In genomic region chr5:98773214-98773463, GRCh38 we compare ENCODE assay signal across 8 cellular contexts. TPM values are rescaled to one million over a fixed set of nuclear protein-coding genes. Genes with fewer than 3 reads are reported as not detected.
DNase-seq lines count a peak whose midpoint lies in the region; ATAC-seq, FAIRE-seq and TF ChIP-seq lines count a peak whose summit lies in the region.

No MANE protein-coding gene starts in this region.

- peak overlapping the region; percentile 98 for H3K4me3 Mint-ChIP-seq in activated naive CD4-positive, alpha-beta T cell treated with anti-CD3 and anti-CD28 coated beads, Interleukin-2, amount 50 U/mL, for 24 hours
- H3K4me3 Mint-ChIP-seq in memory B cell, result peak overlapping the region; percentile 93

- H3K36me3 Mint-ChIP-seq in activated naive CD4-positive, alpha-beta T cell treated with anti-CD3 and anti-CD28 coated beads, Interleukin-2, amount 50 U/mL, for 24 hours, result peaks cover 3% of the 10 kb centered on the region
- H3K36me3 Mint-ChIP-seq in memory B cell, result no peaks in the 10 kb centered on the region

- no peaks in the 10 kb centered on the region for H3K9me3 Mint-ChIP-seq in activated naive CD4-positive, alpha-beta T cell treated with anti-CD3 and anti-CD28 coated beads, Interleukin-2, amount 50 U/mL, for 24 hours
- no peaks in the 10 kb centered on the region for H3K9me3 Mint-ChIP-seq in memory B cell

- H3K4me3 ChIP-seq in body of pancreas (peak overlapping the region in 1 of 2 donors; percentile 16), upper lobe of left lung (peak overlapping the region; percentile 2 to 86 (median 80))

- peaks cover 64% of the 10 kb centered on the region for H3K4me1 Mint-ChIP-seq in activated naive CD4-positive, alpha-beta T cell treated with anti-CD3 and anti-CD28 coated beads, Interleukin-2, amount 50 U/mL, for 24 hours
- peaks cover 43% of the 10 kb centered on the region for H3K4me1 Mint-ChIP-seq in memory B cell

- H3K27ac ChIP-seq in body of pancreas (peak overlapping the region; percentile 96 to 98 (median 97)), upper lobe of left lung (peak overlapping the region; percentile 87 to 95 (median 92))

- ATAC-seq in body of pancreas (no peak), memory B cell (ENCODE audit: low read depth) (no peak), upper lobe of left lung (ENCODE audit: low FRiP score in 2 of 2) (no peak), HG02763 (IDR thresholded peaks at IDR 0.05; ENCODE audit: unreplicated experiment) (no peak)

- H3K27me3 ChIP-seq in body of pancreas, result no peaks in the 10 kb centered on the region
- H3K27me3 ChIP-seq in upper lobe of left lung, result peaks cover 0 to 11% (median 3%) of the 10 kb centered on the region in 4 donors

- TF ChIP-seq POLR2A in body of pancreas (IDR thresholded peaks at IDR 0.05), result peak in 1 of 3 donors; percentile 61
- TF ChIP-seq POLR2A in upper lobe of left lung (IDR thresholded peaks at IDR 0.05), result no peak

- no peak for FAIRE-seq in D721Med (lab: Jason Lieb, UNC)

- intact Hi-C loops in body of pancreas (cut with DNase I), result no loop called here

- H3K9me3 ChIP-seq in body of pancreas (no peaks in the 10 kb centered on the region), upper lobe of left lung (no peaks in the 10 kb centered on the region)

- TF ChIP-seq EP300 in upper lobe of left lung (IDR thresholded peaks at IDR 0.05), result no peak

- no peaks in the 10 kb centered on the region for H3K36me3 ChIP-seq in body of pancreas (replicated peaks in 1 of 2; ENCODE audit: insufficient read depth in 1 of 2, low read depth in 2 of 2)
- H3K36me3 ChIP-seq in upper lobe of left lung, result no peaks in the 10 kb centered on the region

- WGBS in body of pancreas, 2 donors, result 0 to 1% methylated on average over 16 of the region's 16 CpGs
- WGBS in upper lobe of left lung, 2 donors, result 1% methylated on average over 16 of the region's 16 CpGs

- DNase-seq in activated naive CD4-positive, alpha-beta T cell treated with anti-CD3 and anti-CD28 coated beads, Interleukin-2, amount 50 U/mL, for 16 hours, result no peak
- DNase-seq in body of pancreas (no peak), memory B cell (ENCODE audit: low spot score in 2 of 2) (no peak), upper lobe of left lung (no peak), D721Med (ENCODE audit: insufficient read length, low spot score) (no peak), GF-D8 (lab: John Stamatoyannopoulos, UW) (no peak)

- H3K4me1 ChIP-seq in body of pancreas, result peaks cover 40% of the 10 kb centered on the region
- H3K4me1 ChIP-seq in upper lobe of left lung, result peaks cover 30 to 70% (median 35%) of the 10 kb centered on the region in 4 donors

- peak overlapping the region; percentile 83 for H3K27ac Mint-ChIP-seq in activated naive CD4-positive, alpha-beta T cell treated with anti-CD3 and anti-CD28 coated beads, Interleukin-2, amount 50 U/mL, for 24 hours
- H3K27ac Mint-ChIP-seq in memory B cell, result peak overlapping the region; percentile 82

- peaks cover 4% of the 10 kb centered on the region for H3K27me3 Mint-ChIP-seq in activated naive CD4-positive, alpha-beta T cell treated with anti-CD3 and anti-CD28 coated beads, Interleukin-2, amount 50 U/mL, for 24 hours
- peaks cover 3% of the 10 kb centered on the region for H3K27me3 Mint-ChIP-seq in memory B cell

- TF ChIP-seq CTCF in body of pancreas (IDR thresholded peaks at IDR 0.05) (peak in 1 of 7 experiments; percentile 13), upper lobe of left lung (IDR thresholded peaks at IDR 0.05) (no peak), D721Med (IDR thresholded peaks at IDR 0.05; ENCODE audit: insufficient read depth, missing control alignments) (no peak)

RNA-seq across cellular contexts. Expression of gene RGMB, which starts 0.3 kb away (rescaled TPM):
- 10 to 100 TPM; 21.0 to 21.8 TPM for total RNA-seq in body of pancreas
- total RNA-seq in upper lobe of left lung, result 10 to 100 TPM; 19.0 to 52.2 (median 33.1) TPM
